9 cellular contexts compared by ENCODE assay signal in genomic region chrX:119647552-119648420, GRCh38. TPM values are rescaled to one million over a fixed set of nuclear protein-coding genes. Genes with fewer than 3 reads are reported as not detected.
DNase-seq lines count a peak whose midpoint lies in the region; ATAC-seq, FAIRE-seq and TF ChIP-seq lines count a peak whose summit lies in the region.
"Had no signal": no experiment of that assay in that cellular context is flagged by ENCODE, and none has a peak within 500 bp of the region (broad histone marks: within the 10 kb centered on the region; RNA-seq: fewer than 3 reads in every experiment).

No MANE protein-coding gene starts in this region.

- intact Hi-C loops in cardiac septum (cut with DNase I), result no loop called here

- H3K27me3 Mint-ChIP-seq in activated T-helper 17 cell treated with anti-CD3 and anti-CD28 coated beads, Interleukin-2, amount 50 U/mL, for 72 hours, result no peaks in the 10 kb centered on the region

- H3K36me3 Mint-ChIP-seq in activated T-helper 17 cell treated with anti-CD3 and anti-CD28 coated beads, Interleukin-2, amount 50 U/mL, for 72 hours (ENCODE audit: low read depth), result peaks cover 88% of the 10 kb centered on the region

- TF ChIP-seq CTCF in omental fat pad (IDR thresholded peaks at IDR 0.05), result no peak

- peak overlapping the region; percentile 72 for H3K4me3 Mint-ChIP-seq in activated T-helper 17 cell treated with anti-CD3 and anti-CD28 coated beads, Interleukin-2, amount 50 U/mL, for 72 hours

- ATAC-seq in GM19467 (IDR thresholded peaks at IDR 0.05; ENCODE audit: unreplicated experiment) (peak; percentile 93), HG03439 (IDR thresholded peaks at IDR 0.05; ENCODE audit: unreplicated experiment) (peak; percentile 97), omental fat pad (ENCODE audit: low FRiP score) (no peak)
- ATAC-seq in activated T-helper 17 cell treated with anti-CD3 and anti-CD28 coated beads, Interleukin-2, amount 50 U/mL, for 72 hours (replicated peaks), result peak; percentile 94

- no peak for FAIRE-seq in H54 (lab: Jason Lieb, UNC)

- no peaks in the 10 kb centered on the region for H3K9me3 Mint-ChIP-seq in activated T-helper 17 cell treated with anti-CD3 and anti-CD28 coated beads, Interleukin-2, amount 50 U/mL, for 72 hours

- no peak for TF ChIP-seq POLR2A in H54 (IDR thresholded peaks at IDR 0.05; ENCODE audit: low read depth, low read length)

- H3K27ac Mint-ChIP-seq in activated T-helper 17 cell treated with anti-CD3 and anti-CD28 coated beads, Interleukin-2, amount 50 U/mL, for 72 hours, result peak overlapping the region; percentile 95

- peaks cover 14% of the 10 kb centered on the region for H3K4me1 Mint-ChIP-seq in activated T-helper 17 cell treated with anti-CD3 and anti-CD28 coated beads, Interleukin-2, amount 50 U/mL, for 72 hours

- DNase-seq in stimulated activated CD8-positive, alpha-beta memory T cell treated with anti-CD3 and anti-CD28 coated beads, Interleukin-7, amount 100 ng/mL, for 24 hours (ENCODE audit: low read depth), result peak; percentile 21
- no peak for DNase-seq in omental fat pad (ENCODE audit: low spot score)
- DNase-seq in NCI-H226, result no peak
- no peak for DNase-seq in H54 (ENCODE audit: insufficient read length, low spot score)
- DNase-seq in cardiac septum (ENCODE audit: low spot score), result no peak
- DNase-seq: IMR-90 had no signal

RNA-seq across cellular contexts. Expression of gene NKRF, which starts 41.6 kb away (rescaled TPM):
- total RNA-seq in activated T-helper 17 cell treated with anti-CD3 and anti-CD28 coated beads, Interleukin-2, amount 50 U/mL, for 72 hours, result 10 to 100 TPM; 15.3 to 19.8 TPM
- total RNA-seq in omental fat pad (10 to 100 TPM in 1 of 4 donors, 1 to 10 TPM in 3; 4.5 to 10.9 (median 8.0) TPM), cardiac septum (5.3 TPM)

RNA-seq across cellular contexts. Expression of gene SEPTIN6, which starts 45.2 kb away (rescaled TPM):
- total RNA-seq in activated T-helper 17 cell treated with anti-CD3 and anti-CD28 coated beads, Interleukin-2, amount 50 U/mL, for 72 hours, result 100 to 1,000 TPM; 171 to 204 TPM
- total RNA-seq in omental fat pad, result 10 to 100 TPM; 13.9 to 19.2 (median 17.8) TPM
- total RNA-seq in cardiac septum, result 10.1 TPM

Comparison
In these comparisons a context has a peak if more than half of its experiments do, and no peak if none do; other contexts are left out.
1. RNA of gene SEPTIN6, which starts 45.2 kb away (total RNA-seq): 171 to 204 TPM in activated T-helper 17 cell treated with anti-CD3 and anti-CD28 coated beads, Interleukin-2, amount 50 U/mL, for 72 hours; 13.9 to 19.2 TPM in omental fat pad and 10.1 TPM in cardiac septum (single experiment); every median in the first group is over 4 times any median in the second.